18 cellular contexts compared by ENCODE assay signal in the genomic region with DNA sequence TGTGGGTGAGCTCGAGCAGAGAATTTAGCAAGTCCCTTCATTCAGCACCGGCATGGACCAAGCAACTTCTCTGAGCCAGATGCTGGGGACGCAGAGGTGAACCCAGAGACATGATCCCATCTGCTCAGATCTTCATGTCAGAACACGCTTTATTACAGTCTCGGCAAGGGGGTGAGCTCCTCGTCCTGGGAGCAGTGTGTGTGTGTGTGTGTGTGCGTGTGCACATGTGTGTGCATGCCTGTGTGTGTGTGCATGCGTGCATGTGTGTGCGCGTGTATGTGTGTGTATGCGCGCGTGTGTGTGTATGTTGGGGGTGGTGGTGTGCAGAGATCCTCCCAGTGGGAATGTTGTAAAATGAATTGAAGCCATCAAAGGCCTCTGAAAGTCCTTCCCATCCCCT. TPM values are rescaled to one million over a fixed set of nuclear protein-coding genes. Genes with fewer than 3 reads are reported as not detected.
"Had no signal": no experiment of that assay in that cellular context is flagged by ENCODE, and none has a peak within 500 bp of the region (broad histone marks: within the 10 kb centered on the region; RNA-seq: fewer than 3 reads in every experiment).

No MANE protein-coding gene starts in this region.

- ATAC-seq: gastroesophageal sphincter, pancreas had no signal

- H3K27ac Mint-ChIP-seq: neural progenitor cell had no signal

- H3K4me3 Mint-ChIP-seq: neural progenitor cell had no signal

- H3K27ac ChIP-seq: ascending aorta, gastroesophageal sphincter, pancreas, stomach, thoracic aorta, VCaP had no signal

- H3K9me3 Mint-ChIP-seq: neural progenitor cell had no signal

- H3K27me3 ChIP-seq: ascending aorta, neural progenitor cell, pancreas had no signal

- DNase-seq: activated gamma-delta T cell; activated T-cell treated with anti-CD3 and anti-CD28 coated beads, Interleukin-2, amount 50 U/mL, for 1 hour; caudate nucleus; cortex of kidney; effector CD8-positive, alpha-beta T cell; pancreas; stimulated activated CD4-positive, alpha-beta T cell treated with anti-CD3 and anti-CD28 coated beads, Interleukin-12 subunit alpha, Interleukin-12 subunit beta, amount 100 ng/mL, for 4 hours; stomach; T-helper 1 cell had no signal

RNA-seq across cellular contexts. Expression of gene CRYBA4, which starts 45.4 kb away (rescaled TPM):
- total RNA-seq: activated CD8-positive, alpha-beta memory T cell treated with anti-CD3 and anti-CD28 coated beads for 36 hours; ascending aorta; fibroblast of lung; gastroesophageal sphincter; lower leg skin; stomach; thoracic aorta had no signal
- polyA plus RNA-seq: fibroblast of lung, pancreas, stomach had no signal

RNA-seq across cellular contexts. Expression of gene CRYBB1, which starts 49.3 kb away (rescaled TPM):
- total RNA-seq: activated CD8-positive, alpha-beta memory T cell treated with anti-CD3 and anti-CD28 coated beads for 36 hours; fibroblast of lung; ureter had no signal
- polyA plus RNA-seq: fibroblast of lung had no signal
